ENCODE assay signal across 8 cellular contexts in the genomic region with DNA sequence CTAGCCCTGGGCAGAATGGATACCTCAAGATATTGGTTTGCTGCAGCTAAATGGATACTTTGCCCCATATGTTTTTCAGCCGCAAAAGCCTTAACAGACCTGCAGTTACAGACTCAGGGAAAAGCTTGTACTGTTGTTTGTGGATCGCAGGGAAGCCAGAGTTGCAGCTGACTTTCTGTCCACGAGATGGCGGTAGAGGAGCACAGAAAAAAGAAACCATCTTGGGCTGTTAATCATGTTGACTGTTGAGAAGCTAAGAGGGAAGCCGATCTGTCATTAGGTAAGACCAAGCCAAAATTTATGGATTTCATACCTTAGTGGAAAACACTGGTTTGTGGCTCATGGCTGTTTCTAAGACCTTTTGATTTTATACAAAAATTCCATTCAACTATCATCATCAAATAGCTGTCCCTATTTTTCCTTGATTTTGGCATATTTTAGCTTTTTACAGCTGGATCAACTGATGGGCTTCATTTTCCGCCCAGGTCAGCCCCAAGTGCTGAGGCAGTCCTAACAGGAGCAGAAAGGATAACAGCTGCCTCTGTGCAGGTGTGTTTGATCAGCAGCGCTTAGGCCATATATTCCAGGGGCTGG.
DNase-seq lines count a peak whose midpoint lies in the region; ATAC-seq and TF ChIP-seq lines count a peak whose summit lies in the region.

No MANE protein-coding gene starts in this region.

- H3K9me3 Mint-ChIP-seq in nephron, result no peaks in the 10 kb centered on the region

- peak; percentile 88 to 95 (median 91) for TF ChIP-seq CTCF in nephron (IDR thresholded peaks at IDR 0.05; ENCODE audit: unreplicated experiment in 3 of 3)

- ATAC-seq in GM21360 (IDR thresholded peaks at IDR 0.05; ENCODE audit: unreplicated experiment), result peak; percentile 36

- no peaks in the 10 kb centered on the region for H3K27me3 Mint-ChIP-seq in nephron (ENCODE audit: low read depth)

- H3K4me1 Mint-ChIP-seq in nephron, result peaks cover 12% of the 10 kb centered on the region

- no peak for TF ChIP-seq EP300 in Ishikawa (IDR thresholded peaks at IDR 0.05; ENCODE audit: borderline replicate concordance)

- no peak overlapping the region for H3K27ac Mint-ChIP-seq in nephron

- no peak overlapping the region for H3K4me3 Mint-ChIP-seq in nephron

- peak; percentile 80 for DNase-seq in COR-L47 (lab: John Stamatoyannopoulos, UW)
- peak; percentile 92 for DNase-seq in OCI-M1 (lab: John Stamatoyannopoulos, UW)
- peak; percentile 61 for DNase-seq in activated T-cell treated with anti-CD3 and anti-CD28 coated beads for 1 hour (ENCODE audit: low read depth)
- DNase-seq in fibroblast of gingiva (ENCODE audit: low read depth), result peak; percentile 59
- peak; percentile 48 for DNase-seq in stimulated activated naive CD4-positive, alpha-beta T cell treated with Interleukin-2 at 50 U/mL for 16 hours (lab: John Stamatoyannopoulos, UW)

- H3K36me3 Mint-ChIP-seq in nephron (ENCODE audit: low read depth), result no peaks in the 10 kb centered on the region

- TF ChIP-seq RAD21 in Ishikawa (IDR thresholded peaks at IDR 0.05; ENCODE audit: low read depth), result peak; percentile 96

TF ChIP-seq in Ishikawa, 13 proteins besides CTCF, POLR2A, EP300 and RAD21:
- TF ChIP-seq TCF12 (IDR thresholded peaks at IDR 0.05; ENCODE audit: low read depth), result no peak
- no peak for TF ChIP-seq TAF1 (IDR thresholded peaks at IDR 0.05; ENCODE audit: low read depth)
- no peak for TF ChIP-seq FOXM1 (IDR thresholded peaks at IDR 0.05; ENCODE audit: borderline replicate concordance, low read depth)
- no peak for TF ChIP-seq CEBPB (IDR thresholded peaks at IDR 0.05)
- TF ChIP-seq ZBTB7A (IDR thresholded peaks at IDR 0.05; ENCODE audit: low read depth), result no peak

Comparison
In these comparisons a context has a peak if more than half of its experiments do, and no peak if none do; other contexts are left out.
1. Peak in every context shown above with its lines: DNase-seq and ATAC-seq.